In the genomic region with DNA sequence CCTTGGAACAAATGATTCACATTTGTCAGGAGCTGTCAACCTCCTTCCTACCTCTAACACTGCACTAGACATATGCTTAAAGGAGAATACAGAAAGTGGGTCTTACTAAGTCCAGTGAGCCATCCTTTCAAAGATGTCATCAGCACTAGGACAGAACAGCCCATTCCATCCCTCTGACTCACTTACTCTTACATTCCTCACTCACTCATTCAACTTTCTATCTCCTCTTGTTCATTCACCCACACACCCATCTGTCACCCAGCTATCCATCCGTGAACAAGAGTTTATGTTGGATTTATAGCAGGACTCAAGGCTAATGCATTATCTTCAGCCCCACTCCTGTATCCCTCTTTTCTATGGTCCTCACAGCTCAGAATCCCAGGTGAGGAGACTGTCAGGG, we compare ENCODE assay signal across 15 cellular contexts. TPM values are rescaled to one million over a fixed set of nuclear protein-coding genes. Genes with fewer than 3 reads are reported as not detected.
DNase-seq lines count a peak whose midpoint lies in the region; ATAC-seq, FAIRE-seq and TF ChIP-seq lines count a peak whose summit lies in the region.
"Had no signal": no experiment of that assay in that cellular context is flagged by ENCODE, and none has a peak within 500 bp of the region (broad histone marks: within the 10 kb centered on the region; RNA-seq: fewer than 3 reads in every experiment).

No MANE protein-coding gene starts in this region.

- ATAC-seq in Right ventricle myocardium superior (ENCODE audit: poor library complexity) = no peak
- ATAC-seq: heart right ventricle had no signal

- FAIRE-seq in urothelium cell line (lab: Jason Lieb, UNC) = peak; percentile 74
- FAIRE-seq: A549, TTC549 had no signal

- TF ChIP-seq CTCF in right atrium auricular region (IDR thresholded peaks at IDR 0.05) (no peak), foreskin fibroblast (IDR thresholded peaks at IDR 0.05; ENCODE audit: low read depth, low read length) (no peak), ascending aorta (IDR thresholded peaks at IDR 0.05) (no peak)

- POLR2A ChIA-PET in HEK293T (lab: Yijun Ruan, JAX) = no interaction called here

- H3K27me3 ChIP-seq in right atrium auricular region (no peaks in the 10 kb centered on the region), adipocyte (replicated peaks; ENCODE audit: control insufficient read depth, insufficient read depth, low read length) (no peaks in the 10 kb centered on the region), ascending aorta (no peaks in the 10 kb centered on the region)

- H3K27ac ChIP-seq in right atrium auricular region (no peak overlapping the region), ascending aorta (no peak overlapping the region)
- H3K27ac ChIP-seq: A549, heart right ventricle, PC-9 had no signal

- no peak overlapping the region for H3K9ac ChIP-seq in adipocyte (ENCODE audit: low read length)

- no peak overlapping the region for H3K4me3 ChIP-seq in right atrium auricular region
- H3K4me3 ChIP-seq in adipocyte (ENCODE audit: low read length) = no peak overlapping the region
- H3K4me3 ChIP-seq in foreskin fibroblast (ENCODE audit: low read depth in 1 of 2, low read length in 2 of 2) = no peak overlapping the region
- H3K4me3 ChIP-seq in ascending aorta = no peak overlapping the region
- H3K4me3 ChIP-seq: A549, heart right ventricle, PC-9 had no signal

- CTCF ChIA-PET in HEK293T (lab: Yijun Ruan, JAX) = no interaction called here

- H3K9me3 ChIP-seq in right atrium auricular region = no peaks in the 10 kb centered on the region
- no peaks in the 10 kb centered on the region for H3K9me3 ChIP-seq in adipocyte (ENCODE audit: control insufficient read depth, low read length)
- no peaks in the 10 kb centered on the region for H3K9me3 ChIP-seq in ascending aorta
- H3K9me3 ChIP-seq: A549, heart right ventricle had no signal

- peak; percentile 9 for DNase-seq in right atrium auricular region (ENCODE audit: low spot score)
- DNase-seq in Right ventricle myocardium superior = no peak
- DNase-seq in adipocyte (ENCODE audit: low read depth) = peak; percentile 62
- DNase-seq in foreskin fibroblast = peak; percentile 89 to 93
- DNase-seq in urothelium cell line (ENCODE audit: low spot score) = peak; percentile 76
- DNase-seq in ascending aorta (ENCODE audit: low spot score in 2 of 2) = no peak
- no peak for DNase-seq in HEK293T (ENCODE audit: extremely low spot score)
- no peak for DNase-seq in NCI-H2196 (lab: John Stamatoyannopoulos, UW; ENCODE audit: unreplicated experiment)
- DNase-seq: heart right ventricle had no signal

- no peaks in the 10 kb centered on the region for H3K36me3 ChIP-seq in right atrium auricular region
- no peaks in the 10 kb centered on the region for H3K36me3 ChIP-seq in adipocyte (ENCODE audit: control insufficient read depth, insufficient read depth, low read length, severe bottlenecking)
- H3K36me3 ChIP-seq in ascending aorta = no peaks in the 10 kb centered on the region
- H3K36me3 ChIP-seq: heart right ventricle had no signal

- H3K4me1 ChIP-seq in right atrium auricular region (peaks cover 0 to 19% of the 10 kb centered on the region in 2 donors), adipocyte (ENCODE audit: control insufficient read depth, insufficient read depth, low read length) (peaks cover 23% of the 10 kb centered on the region), ascending aorta (peaks cover 0 to 3% of the 10 kb centered on the region in 2 donors)
- H3K4me1 ChIP-seq: A549, heart right ventricle had no signal

- intact Hi-C loops in Right ventricle myocardium superior (cut with DNase I) (no loop called here), ascending aorta (cut with DNase I) (no loop called here)

TF ChIP-seq in HEK293T, 16 proteins besides CTCF, POLR2A, EP300 and RAD21:
- TF ChIP-seq LEF1 (IDR thresholded peaks at IDR 0.05; ENCODE audit: borderline replicate concordance) = no peak
- TF ChIP-seq, protein P1, sequence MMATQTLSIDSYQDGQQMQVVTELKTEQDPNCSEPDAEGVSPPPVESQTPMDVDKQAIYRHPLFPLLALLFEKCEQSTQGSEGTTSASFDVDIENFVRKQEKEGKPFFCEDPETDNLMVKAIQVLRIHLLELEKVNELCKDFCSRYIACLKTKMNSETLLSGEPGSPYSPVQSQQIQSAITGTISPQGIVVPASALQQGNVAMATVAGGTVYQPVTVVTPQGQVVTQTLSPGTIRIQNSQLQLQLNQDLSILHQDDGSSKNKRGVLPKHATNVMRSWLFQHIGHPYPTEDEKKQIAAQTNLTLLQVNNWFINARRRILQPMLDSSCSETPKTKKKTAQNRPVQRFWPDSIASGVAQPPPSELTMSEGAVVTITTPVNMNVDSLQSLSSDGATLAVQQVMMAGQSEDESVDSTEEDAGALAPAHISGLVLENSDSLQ (IDR thresholded peaks at IDR 0.05) = no peak
- no peak for TF ChIP-seq FOXK2 (IDR thresholded peaks at IDR 0.05)
- TF ChIP-seq FOXM1 (IDR thresholded peaks at IDR 0.05; ENCODE audit: borderline replicate concordance) = no peak
- TF ChIP-seq ARNT (IDR thresholded peaks at IDR 0.05) = no peak
- TF ChIP-seq SUZ12 (IDR thresholded peaks at IDR 0.05) = no peak
- no peak for TF ChIP-seq SP1 (IDR thresholded peaks at IDR 0.05)
- TF ChIP-seq CTBP1 (IDR thresholded peaks at IDR 0.05; ENCODE audit: borderline replicate concordance) = no peak
- TF ChIP-seq HDGF (IDR thresholded peaks at IDR 0.05; ENCODE audit: borderline replicate concordance) = no peak
- no peak for TF ChIP-seq FOXA1 (IDR thresholded peaks at IDR 0.05)
- TF ChIP-seq ZNF384 (IDR thresholded peaks at IDR 0.05) = no peak
- TF ChIP-seq ELF4 (IDR thresholded peaks at IDR 0.05) = no peak
- no peak for TF ChIP-seq BHLHE40 (IDR thresholded peaks at IDR 0.05; ENCODE audit: borderline replicate concordance)
- no peak for TF ChIP-seq NFRKB (IDR thresholded peaks at IDR 0.05)
TF ChIP-seq in HEK293T: peak in this region for 0.

RNA-seq across cellular contexts. Expression of a gene that starts 9.1 kb away (rescaled TPM):
- total RNA-seq in right atrium auricular region = 1 to 10 TPM in 1 of 2 donors, not detected in 1; 1.0 TPM
- total RNA-seq in Right ventricle myocardium superior = 1.00 TPM
- total RNA-seq in ascending aorta = not detected
- total RNA-seq: dermis microvascular lymphatic vessel endothelial cell, lung microvascular endothelial cell, PC-9 had no signal

RNA-seq across cellular contexts. Expression of a gene that starts 50.5 kb away (rescaled TPM):
- not detected for total RNA-seq in right atrium auricular region
- total RNA-seq in Right ventricle myocardium superior = not detected
- total RNA-seq in ascending aorta = not detected
- total RNA-seq: dermis microvascular lymphatic vessel endothelial cell, lung microvascular endothelial cell, PC-9, posterior vena cava had no signal

Comparison
In these comparisons a context has a peak if more than half of its experiments do, and no peak if none do; other contexts are left out.
1. DNase-seq: peak in right atrium auricular region (single experiment), adipocyte (single experiment), foreskin fibroblast (2 of 2) and urothelium cell line (single experiment); none in Right ventricle myocardium superior (single experiment), ascending aorta (0 of 2), HEK293T (single experiment) and NCI-H2196 (single experiment).